ENCODE assay signal across 8 cellular contexts in the genomic region with DNA sequence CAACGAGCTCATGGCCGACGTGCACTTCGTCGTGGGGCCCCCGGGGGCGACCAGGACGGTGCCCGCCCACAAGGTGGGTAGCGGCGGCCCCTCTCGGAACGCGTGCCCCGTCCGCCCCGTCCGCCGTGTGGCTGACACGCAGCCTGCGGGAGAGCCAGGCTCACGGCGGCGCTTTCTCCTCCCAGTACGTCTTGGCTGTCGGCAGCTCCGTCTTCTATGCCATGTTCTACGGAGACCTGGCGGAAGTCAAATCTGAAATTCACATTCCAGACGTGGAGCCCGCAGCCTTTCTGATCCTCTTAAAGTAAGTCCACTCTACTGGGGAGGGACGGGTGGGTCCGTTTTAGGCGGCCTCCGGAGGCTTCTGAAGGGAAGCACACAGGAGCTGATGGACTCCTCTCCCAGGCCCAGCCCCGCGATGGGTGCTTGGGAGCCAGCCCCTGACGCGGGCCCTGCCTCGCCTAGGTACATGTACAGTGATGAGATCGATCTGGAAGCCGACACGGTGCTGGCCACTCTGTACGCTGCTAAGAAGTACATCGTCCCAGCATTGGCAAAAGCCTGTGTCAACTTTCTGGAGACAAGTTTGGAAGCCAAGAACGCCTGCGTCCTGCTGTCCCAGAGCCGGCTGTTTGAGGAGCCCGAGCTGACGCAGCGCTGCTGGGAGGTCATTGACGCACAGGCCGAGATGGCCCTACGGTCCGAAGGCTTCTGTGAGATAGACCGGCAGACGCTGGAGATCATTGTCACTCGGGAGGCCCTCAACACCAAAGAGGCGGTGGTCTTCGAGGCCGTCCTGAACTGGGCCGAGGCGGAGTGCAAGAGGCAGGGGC. TPM values are rescaled to one million over a fixed set of nuclear protein-coding genes. Genes with fewer than 3 reads are reported as not detected.
A peak's percentile ranks its signal among the peaks of the same experiment; 100 is the strongest.
DNase-seq lines count a peak whose midpoint lies in the region; ATAC-seq lines count a peak whose summit lies in the region.

No MANE protein-coding gene starts in this region.

- H3K36me3 Mint-ChIP-seq in naive B cell: peaks cover 0 to 5% of the 10 kb centered on the region in 2 donors

- H3K36me3 ChIP-seq in BLaER1 treated with 17β-estradiol and CSF1 and Interleukin-3, amounts not matched to agents 10 nM and 100 nM: peaks cover 21 to 46% (median 35%) of the 10 kb centered on the region in 11 experiments
- peaks cover 2% of the 10 kb centered on the region; the same call in 1 of the 2 replicates for H3K36me3 ChIP-seq in MG63

- no peaks in the 10 kb centered on the region for H3K9me3 ChIP-seq in BLaER1 treated with 17β-estradiol and CSF1 and Interleukin-3, amounts not matched to agents 10 nM and 100 nM (replicated peaks in 1 of 11)
- no peaks in the 10 kb centered on the region for H3K9me3 ChIP-seq in MG63

- no peak for ATAC-seq in naive B cell (ENCODE audit: low read depth in 2 of 2)
- no peak for ATAC-seq in left lobe of liver
- ATAC-seq in GM19328 (IDR thresholded peaks at IDR 0.05; ENCODE audit: unreplicated experiment): no peak
- no peak for ATAC-seq in GM21723 (IDR thresholded peaks at IDR 0.05; ENCODE audit: unreplicated experiment)

- peaks cover 31 to 91% (median 82%) of the 10 kb centered on the region in 10 experiments for H3K4me1 ChIP-seq in BLaER1 treated with 17β-estradiol and CSF1 and Interleukin-3, amounts not matched to agents 10 nM and 100 nM

- H3K27me3 ChIP-seq in BLaER1 treated with 17β-estradiol and CSF1 and Interleukin-3, amounts not matched to agents 10 nM and 100 nM: peaks cover 0 to 42% (median 0%) of the 10 kb centered on the region in 11 experiments; a peak in 5 of 22 replicates
- no peaks in the 10 kb centered on the region for H3K27me3 ChIP-seq in MG63

- H3K9me3 Mint-ChIP-seq in naive B cell: no peaks in the 10 kb centered on the region

- H3K4me2 ChIP-seq in BLaER1 treated with 17β-estradiol and CSF1 and Interleukin-3, amounts not matched to agents 10 nM and 100 nM: peak overlapping the region; percentile 92 to 99 (median 97)

- H3K27me3 Mint-ChIP-seq in naive B cell: no peaks in the 10 kb centered on the region

- peak overlapping the region; percentile 62 to 89 (median 79) for H3K4me3 Mint-ChIP-seq in naive B cell

- peaks cover 61 to 95% (median 88%) of the 10 kb centered on the region in 11 experiments; a peak in 21 of 22 replicates for H4K20me1 ChIP-seq in BLaER1 treated with 17β-estradiol and CSF1 and Interleukin-3, amounts not matched to agents 10 nM and 100 nM

- DNase-seq in MG63 (no peak), ecto neural progenitor cell (ENCODE audit: low spot score) (peak; percentile 56), naive B cell (no peak), left lobe of liver (ENCODE audit: low spot score) (no peak), SW 1271 (lab: John Stamatoyannopoulos, UW) (no peak)

- peak overlapping the region; percentile 64 to 84 (median 80); a peak in 21 of 22 replicates for H3K27ac ChIP-seq in BLaER1 treated with 17β-estradiol and CSF1 and Interleukin-3, amounts not matched to agents 10 nM and 100 nM

- peak overlapping the region; percentile 80 to 90 (median 84) for H3K9ac ChIP-seq in BLaER1 treated with 17β-estradiol and CSF1 and Interleukin-3, amounts not matched to agents 10 nM and 100 nM

- peak overlapping the region; percentile 71 to 80 (median 77) for H3K4me3 ChIP-seq in BLaER1 treated with 17β-estradiol and CSF1 and Interleukin-3, amounts not matched to agents 10 nM and 100 nM
- H3K4me3 ChIP-seq in MG63: peak overlapping the region; percentile 33

- H3K4me1 Mint-ChIP-seq in naive B cell: peaks cover 14 to 39% (median 37%) of the 10 kb centered on the region in 3 donors

- peak overlapping the region in 5 of 6 donors; percentile 61 to 88 (median 79) for H3K27ac Mint-ChIP-seq in naive B cell

RNA-seq across cellular contexts. Expression of a gene that starts 1.1 kb away (rescaled TPM):
- total RNA-seq in MG63 (2014; rRNA removed; shearing (Covaris generic); ENCODE audit: low replicate concordance): 21.3 and 25.1 TPM in 2 replicates
- 1 to 10 TPM; 2.9 to 9.4 (median 6.1) TPM for polyA plus RNA-seq in naive B cell (ENCODE audit: low read depth in 6 of 6)
- total RNA-seq in left lobe of liver: 20.3 TPM

RNA-seq across cellular contexts. Expression of a gene that starts 51.4 kb away (rescaled TPM):
- total RNA-seq in MG63 (2014; rRNA removed; shearing (Covaris generic); ENCODE audit: low replicate concordance): 21.0 and 25.0 TPM in 2 replicates
- polyA plus RNA-seq in naive B cell (ENCODE audit: low read depth in 6 of 6): 1 to 10 TPM; 3.1 to 8.9 (median 6.0) TPM
- 20.5 TPM for total RNA-seq in left lobe of liver
